Comparison of ENCODE assay signal across 8 cellular contexts in the genomic region with DNA sequence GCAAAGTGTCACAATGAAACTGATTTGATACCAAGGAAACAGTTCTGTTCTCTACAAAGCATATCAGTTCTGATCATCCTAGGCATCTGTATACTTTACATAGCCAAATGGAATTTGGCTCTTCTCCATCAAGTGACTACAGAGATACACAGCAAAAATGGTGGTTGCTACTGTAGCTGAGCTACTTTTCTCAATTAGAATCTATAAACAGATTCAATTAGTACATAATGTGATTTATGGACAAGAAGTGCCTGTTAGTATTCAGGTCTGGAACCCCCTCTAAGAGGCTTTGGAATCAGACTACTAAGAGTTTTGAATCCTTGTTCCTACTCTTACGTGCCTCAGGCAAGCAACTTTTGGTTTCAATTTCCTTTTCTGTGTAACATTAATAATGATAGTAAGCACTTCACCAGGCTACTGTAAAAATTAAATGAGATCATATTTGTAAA. TPM values are rescaled to one million over a fixed set of nuclear protein-coding genes. Genes with fewer than 3 reads are reported as not detected.
DNase-seq lines count a peak whose midpoint lies in the region; ATAC-seq and TF ChIP-seq lines count a peak whose summit lies in the region.

No MANE protein-coding gene starts in this region.

- ATAC-seq in GM21390 (IDR thresholded peaks at IDR 0.05; ENCODE audit: unreplicated experiment) = peak; percentile 66

- H3K9me3 Mint-ChIP-seq in CD8-positive, alpha-beta memory T cell = no peaks in the 10 kb centered on the region

- H3K27me3 ChIP-seq in CD8-positive, alpha-beta memory T cell (ENCODE audit: insufficient read depth, low read length, poor library complexity, severe bottlenecking) = no peaks in the 10 kb centered on the region
- H3K27me3 ChIP-seq in duodenal mucosa (ENCODE audit: control insufficient read depth in 1 of 2, insufficient read depth in 2 of 2, low read length in 2 of 2) = no peaks in the 10 kb centered on the region
- H3K27me3 ChIP-seq in skeletal muscle satellite cell (ENCODE audit: control insufficient read depth, insufficient read depth, low read length) = no peaks in the 10 kb centered on the region
- H3K27me3 ChIP-seq in tibial artery = no peaks in the 10 kb centered on the region

- CTCF ChIA-PET in CD8-positive, alpha-beta memory T cell (lab: Charles Lee) = interaction anchor here (1.2 to 3.4 kb wide), 7 partner anchors 10 to 26 kb away, joined by 3 to 11 read pairs (median 6); a partner anchor contains a TSS

- H3K9ac ChIP-seq in duodenal mucosa (ENCODE audit: low read depth in 1 of 2, low read length in 2 of 2) = peak overlapping the region in 1 of 2 donors; percentile 47
- peak overlapping the region; percentile 46 for H3K9ac ChIP-seq in skeletal muscle satellite cell (ENCODE audit: low read depth, low read length)

- peaks cover 0 to 2% of the 10 kb centered on the region in 2 donors for H3K27me3 Mint-ChIP-seq in CD8-positive, alpha-beta memory T cell

- intact Hi-C loops in tibial artery (cut with DNase I; ENCODE audit: low total_unique reads) = no loop called here

- H3K36me3 Mint-ChIP-seq in CD8-positive, alpha-beta memory T cell = peaks cover 0 to 43% (median 7%) of the 10 kb centered on the region in 3 donors

- H3K4me3 ChIP-seq in CD8-positive, alpha-beta memory T cell (ENCODE audit: low read length) = peak overlapping the region; percentile 52
- H3K4me3 ChIP-seq in Jurkat, Clone E6-1 (ENCODE audit: low read length) = peak overlapping the region; percentile 37
- H3K4me3 ChIP-seq in duodenal mucosa (ENCODE audit: low read depth in 1 of 2, low read length in 2 of 2) = peak overlapping the region; percentile 62 to 67
- peak overlapping the region; percentile 61 for H3K4me3 ChIP-seq in skeletal muscle satellite cell (ENCODE audit: low read length)
- peak overlapping the region in 1 of 2 donors; percentile 28 for H3K4me3 ChIP-seq in tibial artery

- peak overlapping the region; percentile 78 to 91 (median 87) for H3K4me3 Mint-ChIP-seq in CD8-positive, alpha-beta memory T cell

- peak in 1 of 5 donors; percentile 56 for DNase-seq in CD8-positive, alpha-beta memory T cell
- no peak for DNase-seq in Jurkat, Clone E6-1 (ENCODE audit: low read depth, low spot score)
- no peak for DNase-seq in tibial artery
- DNase-seq in GDM1 (lab: John Stamatoyannopoulos, UW) = no peak
- no peak for DNase-seq in NCI-H2227 treated with DMSO at 0.1 percent for 48 hours (lab: John Stamatoyannopoulos, UW)

- peaks cover 52% of the 10 kb centered on the region for H3K4me1 ChIP-seq in CD8-positive, alpha-beta memory T cell (ENCODE audit: insufficient read depth, low read length)
- H3K4me1 ChIP-seq in duodenal mucosa (ENCODE audit: control insufficient read depth in 1 of 2, insufficient read depth in 2 of 2, low read length in 2 of 2) = peaks cover 4 to 29% of the 10 kb centered on the region in 2 donors
- no peaks in the 10 kb centered on the region for H3K4me1 ChIP-seq in skeletal muscle satellite cell (ENCODE audit: control insufficient read depth, insufficient read depth, low read length)
- no peaks in the 10 kb centered on the region for H3K4me1 ChIP-seq in tibial artery

- H3K27ac ChIP-seq in CD8-positive, alpha-beta memory T cell (ENCODE audit: low read depth, low read length) = peak overlapping the region; percentile 74
- H3K27ac ChIP-seq in duodenal mucosa (ENCODE audit: low read depth, low read length) = peak overlapping the region; percentile 75
- H3K27ac ChIP-seq in tibial artery = no peak overlapping the region

- H3K4me2 ChIP-seq in skeletal muscle satellite cell (ENCODE audit: low read length) = peak overlapping the region; percentile 74

- H3K36me3 ChIP-seq in CD8-positive, alpha-beta memory T cell (ENCODE audit: insufficient read depth, low read length) = no peaks in the 10 kb centered on the region
- H3K36me3 ChIP-seq in duodenal mucosa (ENCODE audit: control insufficient read depth in 1 of 2, insufficient read depth in 2 of 2, low read length in 2 of 2) (peaks cover 0 to 3% of the 10 kb centered on the region in 2 donors), skeletal muscle satellite cell (ENCODE audit: insufficient read depth, low read length) (peaks cover 9% of the 10 kb centered on the region), tibial artery (peaks cover 0 to 18% (median 3%) of the 10 kb centered on the region in 3 donors)

- H3K27ac Mint-ChIP-seq in CD8-positive, alpha-beta memory T cell = peak overlapping the region; percentile 88 to 99 (median 96)

- H3K9me3 ChIP-seq in CD8-positive, alpha-beta memory T cell (ENCODE audit: low read length) = no peaks in the 10 kb centered on the region
- H3K9me3 ChIP-seq in duodenal mucosa (ENCODE audit: control insufficient read depth in 1 of 2, low read length in 2 of 2) (no peaks in the 10 kb centered on the region), skeletal muscle satellite cell (replicated peaks; ENCODE audit: low read length) (no peaks in the 10 kb centered on the region), tibial artery (no peaks in the 10 kb centered on the region)

- peaks cover 70 to 99% (median 96%) of the 10 kb centered on the region in 3 donors for H3K4me1 Mint-ChIP-seq in CD8-positive, alpha-beta memory T cell

- POLR2A ChIA-PET in CD8-positive, alpha-beta memory T cell (lab: Charles Lee) = interaction anchor here (0.9 to 2.1 kb wide), 5 partner anchors 10 to 26 kb away, joined by 3 to 10 read pairs (median 7); a partner anchor contains a TSS

- no peak for TF ChIP-seq CTCF in tibial artery (IDR thresholded peaks at IDR 0.05)

RNA-seq across cellular contexts. Expression of a gene that starts 25.5 kb away (rescaled TPM):
- total RNA-seq in CD8-positive, alpha-beta memory T cell = 10 to 100 TPM; 39.6 to 42.8 TPM
- polyA plus RNA-seq in CD8-positive, alpha-beta memory T cell = 54.1 TPM
- 15.0 TPM for polyA plus RNA-seq in Jurkat, Clone E6-1 (2012; ENCODE audit: insufficient read depth, insufficient read length)
- 5.0 and 5.3 TPM in 2 replicates for total RNA-seq in skeletal muscle satellite cell (2012; rRNA removed)

Comparison
In these comparisons a context has a peak if more than half of its experiments do, and no peak if none do; other contexts are left out.
1. H3K27ac ChIP-seq: peak in CD8-positive, alpha-beta memory T cell (single experiment) and duodenal mucosa (single experiment); none in tibial artery (0 of 2).